In genomic region chr2:238461491-238461890, GRCh38 we compare ENCODE assay signal across 21 cellular contexts.
"Had no signal": no experiment of that assay in that cellular context is flagged by ENCODE, and none has a peak within 500 bp of the region (broad histone marks: within the 10 kb centered on the region; RNA-seq: fewer than 3 reads in every experiment).

No MANE protein-coding gene starts in this region.

- H3K27me3 Mint-ChIP-seq: progenitor cell of endocrine pancreas; stimulated activated memory B cell treated with anti-CD40 and anti-IgM and Interleukin-4, amounts not matched to agents 10 μg/mL and 1 μg/mL and 100 μg/mL, for 72 hours; stimulated activated naive CD8-positive, alpha-beta T cell treated with anti-CD3 and anti-CD28 coated beads, Interleukin-15, Interleukin-2, amounts not matched to agents 100 ng/mL and 50 ng/mL, for 24 hours had no signal

- H3K36me3 Mint-ChIP-seq: neural progenitor cell had no signal

- ATAC-seq: left colon; naive thymus-derived CD8-positive, alpha-beta T cell; pancreas; right cardiac atrium; stimulated activated memory B cell treated with anti-CD40 and anti-IgM and Interleukin-4, amounts not matched to agents 10 μg/mL and 1 μg/mL and 100 μg/mL, for 72 hours had no signal

- DNase-seq: effector CD4-positive, alpha-beta T cell; endodermal cell; erythroblast; foreskin melanocyte; head of caudate nucleus; hippocampal formation; left colon; mesendoderm; naive thymus-derived CD8-positive, alpha-beta T cell; nucleus accumbens; pancreas; right cardiac atrium; stimulated activated CD4-positive, alpha-beta T cell treated with anti-CD3 and anti-CD28 coated beads, Interleukin-4, amount 100 ng/mL, for 1 hour; stimulated activated CD8-positive, alpha-beta memory T cell treated with anti-CD3 and anti-CD28 coated beads, Interleukin-4, amount 100 ng/mL, for 48 hours; tibial artery; upper lobe of left lung; uterus had no signal

- H3K4me3 Mint-ChIP-seq: endodermal cell; naive thymus-derived CD8-positive, alpha-beta T cell; stimulated activated memory B cell treated with anti-CD40 and anti-IgM and Interleukin-4, amounts not matched to agents 10 μg/mL and 1 μg/mL and 100 μg/mL, for 72 hours; stimulated activated naive CD8-positive, alpha-beta T cell treated with anti-CD3 and anti-CD28 coated beads, Interleukin-15, Interleukin-2, amounts not matched to agents 100 ng/mL and 50 ng/mL, for 24 hours had no signal

- H3K4me1 Mint-ChIP-seq: neural progenitor cell had no signal

- H3K27ac Mint-ChIP-seq: endodermal cell; naive thymus-derived CD8-positive, alpha-beta T cell; neural progenitor cell; progenitor cell of endocrine pancreas; stimulated activated memory B cell treated with anti-CD40 and anti-IgM and Interleukin-4, amounts not matched to agents 10 μg/mL and 1 μg/mL and 100 μg/mL, for 72 hours had no signal

- H3K9me3 Mint-ChIP-seq: endodermal cell had no signal
